In genomic region chr3:45106874-45107273, GRCh38 we compare ENCODE assay signal across 20 cellular contexts. TPM values are rescaled to one million over a fixed set of nuclear protein-coding genes. Genes with fewer than 3 reads are reported as not detected.
A peak's percentile ranks its signal among the peaks of the same experiment; 100 is the strongest.
DNase-seq lines count a peak whose midpoint lies in the region; ATAC-seq, FAIRE-seq and TF ChIP-seq lines count a peak whose summit lies in the region.
"Had no signal": no experiment of that assay in that cellular context is flagged by ENCODE, and none has a peak within 500 bp of the region (broad histone marks: within the 10 kb centered on the region; RNA-seq: fewer than 3 reads in every experiment).

No MANE protein-coding gene starts in this region.

- no peak overlapping the region for H3K4me3 Mint-ChIP-seq in activated naive CD8-positive, alpha-beta T cell
- H3K4me3 Mint-ChIP-seq in activated naive CD8-positive, alpha-beta T cell treated with anti-CD3 and anti-CD28 coated beads for 36 hours: no peak overlapping the region
- H3K4me3 Mint-ChIP-seq in type B pancreatic cell: no peak overlapping the region
- H3K4me3 Mint-ChIP-seq in osteocyte (ENCODE audit: unreplicated experiment): no peak overlapping the region
- H3K4me3 Mint-ChIP-seq: activated B cell treated with CpG ODN at 0.5 μM for 24 hours; neural progenitor cell; stimulated activated memory B cell treated with anti-CD40 and anti-IgM and Interleukin-4, amounts not matched to agents 10 μg/mL and 1 μg/mL and 100 μg/mL, for 72 hours had no signal

- H3K27me3 ChIP-seq in HepG2 (ENCODE audit: control insufficient read depth in 1 of 2, insufficient read depth in 2 of 2, low read length in 2 of 2): no peaks in the 10 kb centered on the region
- H3K27me3 ChIP-seq: neural progenitor cell, right atrium auricular region, SJCRH30, tibial nerve had no signal

- BruUV-seq in HepG2 (replicated peaks; lab: Mats Ljungman, UMichigan): no TSS peak

- no peak overlapping the region for H3K9ac ChIP-seq in HepG2 (ENCODE audit: insufficient read depth, low read depth, low read length)
- H3K9ac ChIP-seq: neural progenitor cell had no signal

- no peaks in the 10 kb centered on the region for H3K79me2 ChIP-seq in HepG2 (ENCODE audit: insufficient read depth, low read length)

- CTCF ChIA-PET in HepG2 (lab: Yijun Ruan, JAX; ENCODE audit: low intra/inter-chr PET ratio, low total read pairs): no interaction called here

- no peaks in the 10 kb centered on the region for H3K9me3 Mint-ChIP-seq in activated naive CD8-positive, alpha-beta T cell (ENCODE audit: low read depth)
- peaks cover 5% of the 10 kb centered on the region for H3K9me3 Mint-ChIP-seq in activated naive CD8-positive, alpha-beta T cell treated with anti-CD3 and anti-CD28 coated beads for 36 hours
- peaks cover 5% of the 10 kb centered on the region for H3K9me3 Mint-ChIP-seq in type B pancreatic cell
- no peaks in the 10 kb centered on the region for H3K9me3 Mint-ChIP-seq in osteocyte (ENCODE audit: unreplicated experiment)
- H3K9me3 Mint-ChIP-seq: CD8-positive, alpha-beta memory T cell; stimulated activated memory B cell treated with anti-CD40 and anti-IgM and Interleukin-4, amounts not matched to agents 10 μg/mL and 1 μg/mL and 100 μg/mL, for 72 hours had no signal

- in situ Hi-C loops in HepG2 (cut with HindIII; ENCODE audit: extremely low pct_ligation_motif_present, low pct_unique_long_range_greater_than_20kb): no loop called here

- H3K27ac ChIP-seq in HepG2 (ENCODE audit: extremely low read length, insufficient read depth, low read length): no peak overlapping the region
- H3K27ac ChIP-seq: neural progenitor cell, right atrium auricular region, SJCRH30, tibial nerve had no signal

- intact Hi-C loops in HepG2 (cut with micrococcal nuclease; ENCODE audit: unreplicated experiment): no loop called here

- H3K4me3 ChIP-seq in HepG2 (replicated peaks in 1 of 3; ENCODE audit: insufficient read depth in 1 of 3, low read depth in 2 of 3, low read length in 3 of 3): no peak overlapping the region
- H3K4me3 ChIP-seq: neural progenitor cell, right atrium auricular region, SJCRH30, tibial nerve had no signal

- 83% methylated on average over 1 of the region's 2 CpGs for WGBS in HepG2 (ENCODE audit: low lambda C conversion rate)

- no peak for TF ChIP-seq POLR2A in HepG2 (IDR thresholded peaks at IDR 0.05; ENCODE audit: insufficient read depth in 1 of 2, low read depth in 2 of 2, low read length in 2 of 2)

- no peak overlapping the region for H2AFZ ChIP-seq in HepG2 (ENCODE audit: low read length)
- H2AFZ ChIP-seq: neural progenitor cell had no signal

- TF ChIP-seq EP300 in HepG2 (IDR thresholded peaks at IDR 0.05; ENCODE audit: low read depth in 2 of 2, low read length in 2 of 2) (no peak), HepG2 (CRISPR knock-in tag; IDR thresholded peaks at IDR 0.05; ENCODE audit: borderline replicate concordance) (no peak)

- H3K27me3 Mint-ChIP-seq in activated naive CD8-positive, alpha-beta T cell: peaks cover 7% of the 10 kb centered on the region
- H3K27me3 Mint-ChIP-seq in activated naive CD8-positive, alpha-beta T cell treated with anti-CD3 and anti-CD28 coated beads for 36 hours: peaks cover 40% of the 10 kb centered on the region
- H3K27me3 Mint-ChIP-seq in type B pancreatic cell (no peaks in the 10 kb centered on the region), osteocyte (ENCODE audit: unreplicated experiment) (no peaks in the 10 kb centered on the region)

- H3K36me3 Mint-ChIP-seq in activated naive CD8-positive, alpha-beta T cell: peaks cover 2% of the 10 kb centered on the region
- H3K36me3 Mint-ChIP-seq in activated naive CD8-positive, alpha-beta T cell treated with anti-CD3 and anti-CD28 coated beads for 36 hours: peaks cover 9% of the 10 kb centered on the region
- H3K36me3 Mint-ChIP-seq in type B pancreatic cell (peaks cover 18% of the 10 kb centered on the region), osteocyte (ENCODE audit: unreplicated experiment) (no peaks in the 10 kb centered on the region)
- H3K36me3 Mint-ChIP-seq: stimulated activated memory B cell treated with anti-CD40 and anti-IgM and Interleukin-4, amounts not matched to agents 10 μg/mL and 1 μg/mL and 100 μg/mL, for 72 hours had no signal

- no peaks in the 10 kb centered on the region for H3K36me3 ChIP-seq in HepG2 (replicated peaks in 1 of 2; ENCODE audit: control insufficient read depth in 1 of 2, insufficient read depth in 2 of 2, low read length in 2 of 2)
- H3K36me3 ChIP-seq: neural progenitor cell, right atrium auricular region, SJCRH30, tibial nerve had no signal

- no peak for FAIRE-seq in HepG2 (lab: Jason Lieb, UNC)
- FAIRE-seq: endometrium had no signal

- no peaks in the 10 kb centered on the region for H4K20me1 ChIP-seq in HepG2 (ENCODE audit: insufficient read depth, low read length)

- no peak for DNase-seq in activated naive CD8-positive, alpha-beta T cell treated with anti-CD3 and anti-CD28 coated beads for 36 hours
- DNase-seq in SW480 (ENCODE audit: low spot score) (peak; percentile 57), glomerular visceral epithelial cell (ENCODE audit: extremely low spot score) (peak; percentile 77), type B pancreatic cell (ENCODE audit: extremely low spot score, unreplicated experiment) (no peak), osteocyte (ENCODE audit: extremely low spot score, unreplicated experiment) (no peak), HepG2 (ENCODE audit: low spot score) (no peak), SKM-1 treated with dmso at 0.1 percent for 144 hours (lab: John Stamatoyannopoulos, UW; ENCODE audit: unreplicated experiment) (no peak)
- DNase-seq: activated B cell treated with CpG ODN at 0.5 μM for 24 hours; CD8-positive, alpha-beta memory T cell; kidney glomerular epithelial cell; MV-4-11; NCI-H2029; SJCRH30; stimulated activated CD4-positive, alpha-beta T cell treated with anti-CD3 and anti-CD28 coated beads, Interleukin-15, amount 100 ng/mL, for 24 hours had no signal

- H3K4me2 ChIP-seq in HepG2 (ENCODE audit: low read depth, low read length): no peak overlapping the region
- H3K4me2 ChIP-seq: neural progenitor cell had no signal

- ATAC-seq in HepG2: no peak

- no peaks in the 10 kb centered on the region for H3K9me3 ChIP-seq in HepG2 (ENCODE audit: low read length)
- H3K9me3 ChIP-seq: SJCRH30, tibial nerve had no signal

- POLR2A ChIA-PET in HepG2 (lab: Yijun Ruan, JAX): no interaction called here

- peaks cover 20% of the 10 kb centered on the region for H3K4me1 ChIP-seq in HepG2 (ENCODE audit: insufficient read depth, low read length)
- H3K4me1 ChIP-seq: neural progenitor cell, right atrium auricular region, tibial nerve had no signal

- peak overlapping the region; percentile 92 for H3K27ac Mint-ChIP-seq in activated naive CD8-positive, alpha-beta T cell
- H3K27ac Mint-ChIP-seq in activated naive CD8-positive, alpha-beta T cell treated with anti-CD3 and anti-CD28 coated beads for 36 hours: no peak overlapping the region
- H3K27ac Mint-ChIP-seq in type B pancreatic cell (peak overlapping the region; percentile 32), osteocyte (ENCODE audit: unreplicated experiment) (no peak overlapping the region)
- H3K27ac Mint-ChIP-seq: activated B cell treated with CpG ODN at 0.5 μM for 24 hours; stimulated activated memory B cell treated with anti-CD40 and anti-IgM and Interleukin-4, amounts not matched to agents 10 μg/mL and 1 μg/mL and 100 μg/mL, for 72 hours had no signal

- TF ChIP-seq RAD21 in HepG2 (CRISPR knock-in tag; IDR thresholded peaks at IDR 0.05): no peak

- TF ChIP-seq CTCF in type B pancreatic cell (conservative IDR thresholded peaks at IDR 0.05): no peak
- no peak for TF ChIP-seq CTCF in osteocyte (IDR thresholded peaks at IDR 0.05)
- TF ChIP-seq CTCF in HepG2 (CRISPR knock-in tag; IDR thresholded peaks at IDR 0.05): no peak

- H3K4me1 Mint-ChIP-seq in activated naive CD8-positive, alpha-beta T cell (ENCODE audit: low read depth): peaks cover 77% of the 10 kb centered on the region
- H3K4me1 Mint-ChIP-seq in activated naive CD8-positive, alpha-beta T cell treated with anti-CD3 and anti-CD28 coated beads for 36 hours: peaks cover 61% of the 10 kb centered on the region
- H3K4me1 Mint-ChIP-seq in type B pancreatic cell (ENCODE audit: unreplicated experiment) (no peaks in the 10 kb centered on the region), osteocyte (ENCODE audit: unreplicated experiment) (peaks cover 15% of the 10 kb centered on the region)
- H3K4me1 Mint-ChIP-seq: activated B cell treated with CpG ODN at 0.5 μM for 24 hours had no signal

TF ChIP-seq in HepG2, 621 proteins besides CTCF, POLR2A, EP300 and RAD21 (continues in another document):
- TF ChIP-seq ZNF619 (CRISPR knock-in tag; IDR thresholded peaks at IDR 0.05): no peak
- no peak for TF ChIP-seq CBFB (CRISPR knock-in tag; IDR thresholded peaks at IDR 0.05)

RNA-seq across cellular contexts. Expression of gene CDCP1, which starts 39.3 kb away (rescaled TPM):
- total RNA-seq in activated naive CD8-positive, alpha-beta T cell treated with anti-CD3 and anti-CD28 coated beads for 36 hours: 1 to 10 TPM in 1 of 2 experiments, under 1 TPM in 1; 0.82 to 1.1 TPM
- total RNA-seq in type B pancreatic cell (ENCODE audit: low replicate concordance) (26.3 and 82.5 TPM in 2 replicates), osteocyte (2.3 and 2.7 TPM in 2 replicates), HepG2 (2016; rRNA removed; fragmentation: Illumina TruSeq; extraction: Trizol) (0.14 and 0.18 TPM in 2 replicates)
- under 0.01 and 0.20 TPM in 2 replicates for total RNA-seq in HepG2 (2016; cell fraction: cytosol; rRNA removed; fragmentation: Illumina TruSeq; extraction: Trizol; ENCODE audit: low read depth)
- 0.10 and 0.35 TPM in 2 replicates for total RNA-seq in HepG2 (2016; cell fraction: insoluble cytoplasmic fraction; rRNA removed; fragmentation: Illumina TruSeq; extraction: Trizol)
- 0.21 and 0.28 TPM in 2 replicates for total RNA-seq in HepG2 (2016; cell fraction: membrane; rRNA removed; fragmentation: Illumina TruSeq; extraction: Trizol)
- total RNA-seq in HepG2 (2016; cell fraction: nucleus; rRNA removed; fragmentation: Illumina TruSeq; extraction: Trizol): 0.22 and 0.28 TPM in 2 replicates
- polyA plus RNA-seq in HepG2 (2011; rRNA removed): 0.11 and 0.16 TPM in 2 replicates
- 0.08 and 0.15 TPM in 2 replicates for polyA plus RNA-seq in HepG2 (2011; cell fraction: cytosol; rRNA removed)
- 0.03 and 0.08 TPM in 2 replicates for polyA plus RNA-seq in HepG2 (2011; cell fraction: nucleus; rRNA removed)
- polyA plus RNA-seq in HepG2 (2012): 0.09 and 0.12 TPM in 2 replicates
- polyA plus RNA-seq in HepG2 (2016; cell fraction: cytosol; fragmentation: Illumina TruSeq; extraction: Trizol; ENCODE audit: low read depth): 0.03 and 0.06 TPM in 2 replicates
- polyA plus RNA-seq in HepG2 (2016; cell fraction: insoluble cytoplasmic fraction; fragmentation: Illumina TruSeq; extraction: Trizol; ENCODE audit: low read depth): 0.08 and 0.19 TPM in 2 replicates
- polyA plus RNA-seq in HepG2 (2016; cell fraction: membrane; fragmentation: Illumina TruSeq; extraction: Trizol; ENCODE audit: low read depth): 0.07 and 0.12 TPM in 2 replicates
- 0.34 and 0.37 TPM in 2 replicates for polyA plus RNA-seq in HepG2 (2016; cell fraction: nucleus; fragmentation: Illumina TruSeq; extraction: Trizol; ENCODE audit: insufficient read depth, low read depth)
- 0.42 and 6.4 TPM in 2 replicates for polyA minus RNA-seq in HepG2 (2011; rRNA and poly(A)+ RNA removed; ENCODE audit: low replicate concordance)
- polyA minus RNA-seq in HepG2 (2011; cell fraction: cytosol; rRNA and poly(A)+ RNA removed): 0.10 and 0.18 TPM in 2 replicates
- polyA minus RNA-seq in HepG2 (2011; cell fraction: nucleus; rRNA and poly(A)+ RNA removed): 0.12 and 0.13 TPM in 2 replicates
- total RNA-seq: activated B cell treated with CpG ODN at 0.5 μM for 24 hours, SJCRH30 had no signal
- polyA plus RNA-seq: CD8-positive, alpha-beta memory T cell had no signal

Comparison
In these comparisons a context has a peak if more than half of its experiments do, and no peak if none do; other contexts are left out.
1. H3K27ac Mint-ChIP-seq: peak in activated naive CD8-positive, alpha-beta T cell (single experiment) and type B pancreatic cell (single experiment); none in activated naive CD8-positive, alpha-beta T cell treated with anti-CD3 and anti-CD28 coated beads for 36 hours (single experiment) and osteocyte (single experiment).
2. DNase-seq: peak in SW480 (single experiment) and glomerular visceral epithelial cell (single experiment); none in activated naive CD8-positive, alpha-beta T cell treated with anti-CD3 and anti-CD28 coated beads for 36 hours (single experiment), type B pancreatic cell (single experiment), osteocyte (single experiment), HepG2 (single experiment) and SKM-1 treated with dmso at 0.1 percent for 144 hours (single experiment).